1 cellular context compared by ENCODE assay signal in the genomic region with DNA sequence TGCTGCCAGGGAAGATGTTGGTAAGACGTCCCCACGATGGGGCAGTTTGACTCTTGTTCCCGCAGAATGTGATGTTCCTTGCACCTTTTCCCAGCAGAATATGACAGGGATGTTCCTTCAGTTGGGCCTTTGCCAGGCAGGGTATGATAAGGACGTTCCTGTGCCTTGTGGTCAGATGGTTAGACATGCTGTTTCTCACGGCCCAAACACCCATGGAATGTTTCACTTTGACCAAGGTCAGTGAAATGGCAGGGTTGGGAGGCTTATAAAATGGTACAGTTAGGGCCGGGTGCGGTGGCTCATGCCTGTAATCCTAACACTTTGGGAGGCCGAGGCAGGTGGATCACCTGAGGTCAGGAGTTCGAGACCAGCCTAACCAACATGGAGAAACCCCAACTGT.
A peak's percentile ranks its signal among the peaks of the same experiment; 100 is the strongest.
TF ChIP-seq lines count a peak whose summit lies in the region.

No MANE protein-coding gene starts in this region.

TF ChIP-seq in SK-N-SH, 30 proteins besides CTCF, POLR2A, EP300 and RAD21 (continued from another document):
- TF ChIP-seq, protein P1, sequence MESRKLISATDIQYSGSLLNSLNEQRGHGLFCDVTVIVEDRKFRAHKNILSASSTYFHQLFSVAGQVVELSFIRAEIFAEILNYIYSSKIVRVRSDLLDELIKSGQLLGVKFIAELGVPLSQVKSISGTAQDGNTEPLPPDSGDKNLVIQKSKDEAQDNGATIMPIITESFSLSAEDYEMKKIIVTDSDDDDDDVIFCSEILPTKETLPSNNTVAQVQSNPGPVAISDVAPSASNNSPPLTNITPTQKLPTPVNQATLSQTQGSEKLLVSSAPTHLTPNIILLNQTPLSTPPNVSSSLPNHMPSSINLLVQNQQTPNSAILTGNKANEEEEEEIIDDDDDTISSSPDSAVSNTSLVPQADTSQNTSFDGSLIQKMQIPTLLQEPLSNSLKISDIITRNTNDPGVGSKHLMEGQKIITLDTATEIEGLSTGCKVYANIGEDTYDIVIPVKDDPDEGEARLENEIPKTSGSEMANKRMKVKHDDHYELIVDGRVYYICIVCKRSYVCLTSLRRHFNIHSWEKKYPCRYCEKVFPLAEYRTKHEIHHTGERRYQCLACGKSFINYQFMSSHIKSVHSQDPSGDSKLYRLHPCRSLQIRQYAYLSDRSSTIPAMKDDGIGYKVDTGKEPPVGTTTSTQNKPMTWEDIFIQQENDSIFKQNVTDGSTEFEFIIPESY (IDR thresholded peaks at IDR 0.05; ENCODE audit: borderline replicate concordance, low read depth) = no peak
- peak; percentile 51 for TF ChIP-seq TEAD4 (IDR thresholded peaks at IDR 0.05; ENCODE audit: borderline replicate concordance, insufficient read depth)
- TF ChIP-seq FOXM1 (IDR thresholded peaks at IDR 0.05; ENCODE audit: low read depth) = no peak
- 0 out of 2 replicates have a peak, but pooled peaks have one; percentile 26 for TF ChIP-seq JUND (IDR thresholded peaks at IDR 0.05)
